8 cellular contexts compared by ENCODE assay signal in genomic region chr1:91712981-91713841, GRCh38.
A peak's percentile ranks its signal among the peaks of the same experiment; 100 is the strongest.
DNase-seq lines count a peak whose midpoint lies in the region; ATAC-seq and TF ChIP-seq lines count a peak whose summit lies in the region.

No MANE protein-coding gene starts in this region.

- no peak overlapping the region for H3K27ac Mint-ChIP-seq in activated naive CD8-positive, alpha-beta T cell treated with anti-CD3 and anti-CD28 coated beads, Interleukin-2, amount 10 ng/mL, durations not matched to agents 7 days and 5 days

- H2AFZ ChIP-seq in ACC112 (ENCODE audit: low read length, unreplicated experiment), result peak overlapping the region; percentile 15

- H3K4me3 ChIP-seq in ACC112 (ENCODE audit: low read depth, low read length) (peak overlapping the region; percentile 9; the same call in 1 of the 2 replicates), HUES6 (ENCODE audit: low read depth, low read length) (no peak overlapping the region), mucosa of descending colon (no peak overlapping the region), tibial artery (no peak overlapping the region)

- peaks cover 6% of the 10 kb centered on the region for H3K4me1 Mint-ChIP-seq in activated naive CD8-positive, alpha-beta T cell treated with anti-CD3 and anti-CD28 coated beads, Interleukin-2, amount 10 ng/mL, durations not matched to agents 7 days and 5 days

- H3K27ac ChIP-seq in ACC112 (ENCODE audit: low read depth, low read length) (peak overlapping the region; percentile 47), HUES6 (ENCODE audit: low read depth, low read length) (no peak overlapping the region), tibial artery (peak overlapping the region; percentile 58 to 70)

- ATAC-seq in GM19395 (IDR thresholded peaks at IDR 0.05; ENCODE audit: unreplicated experiment), result peak; percentile 81
- ATAC-seq in activated naive CD8-positive, alpha-beta T cell treated with anti-CD3 and anti-CD28 coated beads, Interleukin-2, amount 10 ng/mL, durations not matched to agents 7 days and 5 days (ENCODE audit: low read depth), result peak; percentile 39
- peak; percentile 60 for ATAC-seq in mucosa of descending colon
- no peak for ATAC-seq in HG03354 (IDR thresholded peaks at IDR 0.05; ENCODE audit: poor library complexity, severe bottlenecking, unreplicated experiment)

- H3K9me3 ChIP-seq in HUES6 (ENCODE audit: control insufficient read depth, insufficient read depth, low read depth, low read length), result no peaks in the 10 kb centered on the region
- no peaks in the 10 kb centered on the region for H3K9me3 ChIP-seq in mucosa of descending colon
- no peaks in the 10 kb centered on the region for H3K9me3 ChIP-seq in tibial artery

- peak overlapping the region; percentile 47 for H3K9ac ChIP-seq in HUES6 (ENCODE audit: low read length)

- TF ChIP-seq CTCF in mucosa of descending colon (IDR thresholded peaks at IDR 0.05), result no peak
- no peak for TF ChIP-seq CTCF in tibial artery (IDR thresholded peaks at IDR 0.05)

- H3K36me3 Mint-ChIP-seq in activated naive CD8-positive, alpha-beta T cell treated with anti-CD3 and anti-CD28 coated beads, Interleukin-2, amount 10 ng/mL, durations not matched to agents 7 days and 5 days, result no peaks in the 10 kb centered on the region

- no peaks in the 10 kb centered on the region for H3K79me2 ChIP-seq in ACC112 (ENCODE audit: control insufficient read depth, insufficient read depth, low read length, unreplicated experiment)

- H3K36me3 ChIP-seq in ACC112 (ENCODE audit: insufficient read depth, low read length) (peaks cover 6% of the 10 kb centered on the region; the same call in 1 of the 2 replicates), HUES6 (ENCODE audit: control insufficient read depth, insufficient read depth, low read length) (no peaks in the 10 kb centered on the region), mucosa of descending colon (ENCODE audit: low read depth) (no peaks in the 10 kb centered on the region), tibial artery (peaks cover 22 to 64% (median 38%) of the 10 kb centered on the region in 3 donors)

- intact Hi-C loops in mucosa of descending colon (cut with DNase I, micrococcal nuclease) (no loop called here), tibial artery (cut with DNase I; ENCODE audit: low total_unique reads) (no loop called here)

- H3K4me1 ChIP-seq in ACC112 (ENCODE audit: control insufficient read depth, insufficient read depth, low read length, unreplicated experiment), result peaks cover 13% of the 10 kb centered on the region
- peaks cover 17% of the 10 kb centered on the region for H3K4me1 ChIP-seq in HUES6 (ENCODE audit: control insufficient read depth, insufficient read depth, low read length)
- no peaks in the 10 kb centered on the region for H3K4me1 ChIP-seq in mucosa of descending colon (ENCODE audit: low read depth)
- peaks cover 0 to 21% (median 0%) of the 10 kb centered on the region in 4 donors for H3K4me1 ChIP-seq in tibial artery

- no peaks in the 10 kb centered on the region for H3K9me3 Mint-ChIP-seq in activated naive CD8-positive, alpha-beta T cell treated with anti-CD3 and anti-CD28 coated beads, Interleukin-2, amount 10 ng/mL, durations not matched to agents 7 days and 5 days

- H3K27me3 ChIP-seq in ACC112 (ENCODE audit: insufficient read depth, low read length) (no peaks in the 10 kb centered on the region), HUES6 (ENCODE audit: control insufficient read depth, insufficient read depth, low read length) (no peaks in the 10 kb centered on the region), tibial artery (no peaks in the 10 kb centered on the region)

- DNase-seq in activated naive CD8-positive, alpha-beta T cell treated with anti-CD3 and anti-CD28 coated beads, Interleukin-2, amount 10 ng/mL, durations not matched to agents 7 days and 5 days, result no peak
- DNase-seq in mucosa of descending colon (peak in 2 of 3 donors; percentile 27 to 36), tibial artery (peak; percentile 72 to 79), LoVo (ENCODE audit: low spot score) (no peak)

- H3K27me3 Mint-ChIP-seq in activated naive CD8-positive, alpha-beta T cell treated with anti-CD3 and anti-CD28 coated beads, Interleukin-2, amount 10 ng/mL, durations not matched to agents 7 days and 5 days, result no peaks in the 10 kb centered on the region

- H3K4me3 Mint-ChIP-seq in activated naive CD8-positive, alpha-beta T cell treated with anti-CD3 and anti-CD28 coated beads, Interleukin-2, amount 10 ng/mL, durations not matched to agents 7 days and 5 days, result peak overlapping the region; percentile 29

- POLR2A ChIA-PET in activated naive CD8-positive, alpha-beta T cell treated with anti-CD3 and anti-CD28 coated beads, Interleukin-2, amount 10 ng/mL, durations not matched to agents 7 days and 5 days (lab: Charles Lee), result interaction anchor here (0.6 kb wide), 1 partner anchor 8 kb away, joined by 4 read pairs; no protein-coding TSS in a partner anchor

Comparison
In these comparisons a context has a peak if more than half of its experiments do, and no peak if none do; other contexts are left out.
1. DNase-seq: peak in mucosa of descending colon (2 of 3) and tibial artery (2 of 2); none in activated naive CD8-positive, alpha-beta T cell treated with anti-CD3 and anti-CD28 coated beads, Interleukin-2, amount 10 ng/mL, durations not matched to agents 7 days and 5 days (single experiment) and LoVo (single experiment).